In the genomic region with DNA sequence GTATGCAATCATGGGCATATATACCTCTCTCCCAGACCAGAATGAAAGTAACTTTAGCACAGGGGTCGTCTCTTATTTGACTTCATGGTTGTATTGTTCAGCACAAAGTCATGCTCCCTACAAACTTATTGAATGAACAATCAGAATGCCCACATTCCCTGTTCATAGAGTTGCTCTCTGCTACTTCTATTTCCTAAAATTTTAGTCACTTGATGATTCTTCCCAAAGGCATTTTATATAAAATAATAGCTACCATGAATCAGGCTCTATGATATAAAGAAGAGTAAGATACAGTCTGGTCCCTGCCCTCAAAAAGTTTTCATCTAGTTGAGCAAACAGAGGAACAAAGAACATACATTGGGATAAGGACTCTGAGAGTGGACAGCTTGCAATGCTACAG, we compare ENCODE assay signal across 25 cellular contexts.
"Had no signal": no experiment of that assay in that cellular context is flagged by ENCODE, and none has a peak within 500 bp of the region (broad histone marks: within the 10 kb centered on the region; RNA-seq: fewer than 3 reads in every experiment).

No MANE protein-coding gene starts in this region.

- H3K9me3 ChIP-seq: lower lobe of right lung, right lobe of liver, thoracic aorta, vagina had no signal

- DNase-seq: activated B cell treated with CpG ODN at 0.5 μM for 24 hours; activated CD4-positive, alpha-beta T cell treated with anti-CD3 and anti-CD28 coated beads for 36 hours; activated CD4-positive, alpha-beta T cell treated with anti-CD3 and anti-CD28 coated beads, Interleukin-2, amount 50 U/mL, for 4 hours; activated CD8-positive, alpha-beta memory T cell treated with anti-CD3 and anti-CD28 coated beads for 24 hours; activated CD8-positive, alpha-beta memory T cell treated with anti-CD3 and anti-CD28 coated beads, Interleukin-2, amount 50 U/mL, for 4 hours; activated naive CD4-positive, alpha-beta T cell treated with Interleukin-2 at 50 U/mL for 16 hours; activated naive CD8-positive, alpha-beta T cell treated with anti-CD3 and anti-CD28 coated beads, Interleukin-2, amount 10 ng/mL, durations not matched to agents 7 days and 5 days; activated T-cell treated with anti-CD3 and anti-CD28 coated beads, Interleukin-2, amount 50 U/mL, for 24 hours; amniotic stem cell; effector CD4-positive, alpha-beta T cell; foreskin melanocyte; kidney; lower lobe of right lung; naive B cell; occipital lobe; posterior cingulate gyrus; right lobe of liver; stimulated activated CD4-positive, alpha-beta T cell treated with anti-CD3 and anti-CD28 coated beads, Interleukin-2, amount 100 ng/mL, for 48 hours; stimulated activated CD8-positive, alpha-beta memory T cell treated with anti-CD3 and anti-CD28 coated beads, Interleukin-4, amount 100 ng/mL, for 48 hours; stimulated activated naive B cell treated with anti-CD40 and anti-IgM and Interleukin-4, amounts not matched to agents 10 μg/mL and 1 μg/mL and 100 μg/mL, for 72 hours; T-helper 9 cell had no signal

- H3K36me3 ChIP-seq: cardiac muscle cell, lower lobe of right lung, right lobe of liver, thoracic aorta, vagina had no signal

- H3K27ac ChIP-seq: cardiac muscle cell, lower lobe of right lung, right lobe of liver, thoracic aorta, vagina had no signal

- FAIRE-seq: endometrium, kidney had no signal

- ATAC-seq: activated CD4-positive, alpha-beta T cell treated with anti-CD3 and anti-CD28 coated beads for 36 hours; lower lobe of right lung; right lobe of liver; stimulated activated naive B cell treated with anti-CD40 and anti-IgM and Interleukin-4, amounts not matched to agents 10 μg/mL and 1 μg/mL and 100 μg/mL, for 72 hours had no signal

- H3K4me1 ChIP-seq: lower lobe of right lung, right lobe of liver, vagina had no signal

- H3K27me3 ChIP-seq: cardiac muscle cell, right lobe of liver, vagina had no signal

- H3K4me3 ChIP-seq: cardiac muscle cell, lower lobe of right lung, right lobe of liver, thoracic aorta, vagina had no signal
